27 cellular contexts compared by ENCODE assay signal in the genomic region with DNA sequence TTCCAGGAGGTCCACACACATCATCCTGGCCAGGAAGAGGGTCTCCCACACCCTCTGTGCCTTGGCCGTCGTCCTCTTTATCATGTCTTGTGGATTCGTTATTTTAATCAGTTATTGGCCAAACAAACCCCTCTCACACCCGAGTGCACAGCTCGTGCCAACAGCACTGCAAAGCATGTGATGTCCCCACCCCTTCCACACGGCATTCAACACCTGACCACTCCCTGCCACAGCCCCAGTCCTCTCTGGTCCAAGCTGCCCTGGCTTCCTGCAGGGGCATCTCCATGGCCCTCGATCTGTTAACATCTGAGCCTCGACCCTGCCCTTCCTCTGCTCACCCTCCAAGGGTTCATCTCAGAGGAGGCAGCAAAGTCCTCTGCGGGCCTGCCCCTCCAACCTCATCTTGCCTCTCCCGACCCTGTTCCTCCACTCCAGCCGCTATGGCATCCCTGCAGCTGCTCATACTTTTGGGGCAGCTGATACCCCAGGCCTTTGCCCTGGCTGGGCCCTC. TPM values are rescaled to one million over a fixed set of nuclear protein-coding genes. Genes with fewer than 3 reads are reported as not detected.
DNase-seq lines count a peak whose midpoint lies in the region; ATAC-seq and TF ChIP-seq lines count a peak whose summit lies in the region.
"Had no signal": no experiment of that assay in that cellular context is flagged by ENCODE, and none has a peak within 500 bp of the region (broad histone marks: within the 10 kb centered on the region; RNA-seq: fewer than 3 reads in every experiment).

No MANE protein-coding gene starts in this region.

- peaks cover 4% of the 10 kb centered on the region; the same call in 1 of the 2 replicates for H3F3A ChIP-seq in Loucy (ENCODE audit: low read depth)

- H3K4me3 Mint-ChIP-seq in stimulated activated naive CD8-positive, alpha-beta T cell treated with anti-CD3 and anti-CD28 coated beads, Interleukin-15, Interleukin-2, amounts not matched to agents 100 ng/mL and 50 ng/mL, for 24 hours = no peak overlapping the region
- H3K4me3 Mint-ChIP-seq in stimulated activated naive CD8-positive, alpha-beta T cell treated with anti-CD3 and anti-CD28 coated beads, Interleukin-15, amount 100 ng/mL, for 72 hours = no peak overlapping the region
- H3K4me3 Mint-ChIP-seq: activated CD8-positive, alpha-beta memory T cell treated with anti-CD3 and anti-CD28 coated beads, Interleukin-2, amount 10 ng/mL, durations not matched to agents 7 days and 5 days; activated T-helper 17 cell treated with anti-CD3 and anti-CD28 coated beads, Interleukin-2, amount 50 U/mL, for 72 hours; CD8-positive, alpha-beta T cell; stimulated activated naive B cell treated with anti-CD40 and anti-IgM and Interleukin-4, amounts not matched to agents 10 μg/mL and 1 μg/mL and 100 μg/mL, for 72 hours had no signal

- H3K27me3 ChIP-seq in Loucy (ENCODE audit: insufficient read depth, low read length, poor library complexity, severe bottlenecking) = no peaks in the 10 kb centered on the region
- H3K27me3 ChIP-seq: body of pancreas, heart left ventricle had no signal

- intact Hi-C loops in mucosa of descending colon (cut with DNase I, micrococcal nuclease) = no loop called here

- peaks cover 34% of the 10 kb centered on the region for H3K4me1 Mint-ChIP-seq in stimulated activated naive CD8-positive, alpha-beta T cell treated with anti-CD3 and anti-CD28 coated beads, Interleukin-15, Interleukin-2, amounts not matched to agents 100 ng/mL and 50 ng/mL, for 24 hours (ENCODE audit: low read depth)
- H3K4me1 Mint-ChIP-seq in stimulated activated naive CD8-positive, alpha-beta T cell treated with anti-CD3 and anti-CD28 coated beads, Interleukin-15, amount 100 ng/mL, for 72 hours = peaks cover 45% of the 10 kb centered on the region

- H3K27ac Mint-ChIP-seq in stimulated activated naive CD8-positive, alpha-beta T cell treated with anti-CD3 and anti-CD28 coated beads, Interleukin-15, Interleukin-2, amounts not matched to agents 100 ng/mL and 50 ng/mL, for 24 hours = peak overlapping the region; percentile 30
- H3K27ac Mint-ChIP-seq in stimulated activated naive CD8-positive, alpha-beta T cell treated with anti-CD3 and anti-CD28 coated beads, Interleukin-15, amount 100 ng/mL, for 72 hours = no peak overlapping the region
- H3K27ac Mint-ChIP-seq: activated CD8-positive, alpha-beta memory T cell treated with anti-CD3 and anti-CD28 coated beads, Interleukin-2, amount 10 ng/mL, durations not matched to agents 7 days and 5 days; activated T-helper 17 cell treated with anti-CD3 and anti-CD28 coated beads, Interleukin-2, amount 50 U/mL, for 72 hours; CD8-positive, alpha-beta T cell had no signal

- no peak overlapping the region for H2AFZ ChIP-seq in Loucy (ENCODE audit: low read length)

- no peaks in the 10 kb centered on the region for H3K79me2 ChIP-seq in Loucy (ENCODE audit: insufficient read depth, low read length)

- peak overlapping the region; percentile 41 for H3K9ac ChIP-seq in Loucy (ENCODE audit: low read depth, low read length, poor library complexity, severe bottlenecking)

- H4K20me1 ChIP-seq in Loucy (ENCODE audit: insufficient read depth, low read length, poor library complexity, severe bottlenecking) = no peaks in the 10 kb centered on the region

- TF ChIP-seq CTCF in Loucy (conservative IDR thresholded peaks at IDR 0.05; ENCODE audit: low read length) = no peak
- TF ChIP-seq CTCF in mucosa of descending colon (IDR thresholded peaks at IDR 0.05) = no peak

- no peaks in the 10 kb centered on the region for H3K9me2 ChIP-seq in Loucy (replicated peaks; ENCODE audit: low read depth, low read length)

- ATAC-seq in stimulated activated naive CD8-positive, alpha-beta T cell treated with anti-CD3 and anti-CD28 coated beads, Interleukin-15, amount 100 ng/mL, for 72 hours = no peak
- ATAC-seq in mucosa of descending colon = peak; percentile 68
- no peak for ATAC-seq in HG03175 (IDR thresholded peaks at IDR 0.05; ENCODE audit: unreplicated experiment)
- ATAC-seq: activated CD8-positive, alpha-beta memory T cell treated with anti-CD3 and anti-CD28 coated beads, Interleukin-2, amount 10 ng/mL, durations not matched to agents 7 days and 5 days; activated T-helper 17 cell treated with anti-CD3 and anti-CD28 coated beads, Interleukin-2, amount 50 U/mL, for 72 hours; body of pancreas; CD8-positive, alpha-beta T cell; HCT116; PC-3; stimulated activated naive B cell treated with anti-CD40 and anti-IgM and Interleukin-4, amounts not matched to agents 10 μg/mL and 1 μg/mL and 100 μg/mL, for 72 hours had no signal

- peaks cover 55% of the 10 kb centered on the region for H3K4me1 ChIP-seq in Loucy (ENCODE audit: insufficient read depth, low read length, poor library complexity, severe bottlenecking)
- peaks cover 4% of the 10 kb centered on the region for H3K4me1 ChIP-seq in mucosa of descending colon (ENCODE audit: low read depth)

- H3K27me3 Mint-ChIP-seq in stimulated activated naive CD8-positive, alpha-beta T cell treated with anti-CD3 and anti-CD28 coated beads, Interleukin-15, Interleukin-2, amounts not matched to agents 100 ng/mL and 50 ng/mL, for 24 hours = no peaks in the 10 kb centered on the region
- H3K27me3 Mint-ChIP-seq in stimulated activated naive CD8-positive, alpha-beta T cell treated with anti-CD3 and anti-CD28 coated beads, Interleukin-15, amount 100 ng/mL, for 72 hours = peaks cover 10% of the 10 kb centered on the region
- H3K27me3 Mint-ChIP-seq: activated CD8-positive, alpha-beta memory T cell treated with anti-CD3 and anti-CD28 coated beads, Interleukin-2, amount 10 ng/mL, durations not matched to agents 7 days and 5 days; activated T-helper 17 cell treated with anti-CD3 and anti-CD28 coated beads, Interleukin-2, amount 50 U/mL, for 72 hours; stimulated activated naive B cell treated with anti-CD40 and anti-IgM and Interleukin-4, amounts not matched to agents 10 μg/mL and 1 μg/mL and 100 μg/mL, for 72 hours had no signal

- no peaks in the 10 kb centered on the region for H3K9me3 Mint-ChIP-seq in stimulated activated naive CD8-positive, alpha-beta T cell treated with anti-CD3 and anti-CD28 coated beads, Interleukin-15, Interleukin-2, amounts not matched to agents 100 ng/mL and 50 ng/mL, for 24 hours
- no peaks in the 10 kb centered on the region for H3K9me3 Mint-ChIP-seq in stimulated activated naive CD8-positive, alpha-beta T cell treated with anti-CD3 and anti-CD28 coated beads, Interleukin-15, amount 100 ng/mL, for 72 hours
- H3K9me3 Mint-ChIP-seq: activated T-helper 17 cell treated with anti-CD3 and anti-CD28 coated beads, Interleukin-2, amount 50 U/mL, for 72 hours; CD8-positive, alpha-beta T cell had no signal

- H3K36me3 ChIP-seq in Loucy (ENCODE audit: insufficient read depth, low read length) (no peaks in the 10 kb centered on the region), mucosa of descending colon (ENCODE audit: low read depth) (no peaks in the 10 kb centered on the region)
- H3K36me3 ChIP-seq: heart left ventricle, thoracic aorta had no signal

- no peak for DNase-seq in stimulated activated naive CD8-positive, alpha-beta T cell treated with anti-CD3 and anti-CD28 coated beads, Interleukin-15, amount 100 ng/mL, for 72 hours
- DNase-seq in mucosa of descending colon (peak in 2 of 3 donors; percentile 51 to 56), EL (no peak), COR-L47 (lab: John Stamatoyannopoulos, UW) (no peak)
- DNase-seq: activated CD8-positive, alpha-beta memory T cell treated with anti-CD3 and anti-CD28 coated beads, Interleukin-2, amount 10 ng/mL, durations not matched to agents 7 days and 5 days; body of pancreas; CD8-positive, alpha-beta T cell; DMS53; effector memory CD4-positive, alpha-beta T cell; foreskin fibroblast; GDM1; heart left ventricle; KBM-7; mammary epithelial cell; NCI-H1436; NCI-H2107; NCI-H446; PC-3; SIG-M5; stimulated activated CD4-positive, alpha-beta T cell treated with anti-CD3 and anti-CD28 coated beads, Interleukin-2, amount 100 ng/mL, for 48 hours; stimulated activated naive B cell treated with anti-CD40 and anti-IgM and Interleukin-4, amounts not matched to agents 10 μg/mL and 1 μg/mL and 100 μg/mL, for 72 hours had no signal

- H3K9me3 ChIP-seq in Loucy (ENCODE audit: insufficient read depth, low read depth, low read length) (no peaks in the 10 kb centered on the region), mucosa of descending colon (no peaks in the 10 kb centered on the region)
- H3K9me3 ChIP-seq: body of pancreas, heart left ventricle, thoracic aorta had no signal

- H3K4me3 ChIP-seq in Loucy (ENCODE audit: low read length, poor library complexity, severe bottlenecking) (no peak overlapping the region), mucosa of descending colon (no peak overlapping the region)
- H3K4me3 ChIP-seq: body of pancreas, heart left ventricle, thoracic aorta had no signal

- H3K4me2 ChIP-seq in Loucy (ENCODE audit: low read depth, low read length, poor library complexity, severe bottlenecking) = no peak overlapping the region

- H3K36me3 Mint-ChIP-seq in stimulated activated naive CD8-positive, alpha-beta T cell treated with anti-CD3 and anti-CD28 coated beads, Interleukin-15, Interleukin-2, amounts not matched to agents 100 ng/mL and 50 ng/mL, for 24 hours (ENCODE audit: low read depth) = no peaks in the 10 kb centered on the region
- H3K36me3 Mint-ChIP-seq: activated CD8-positive, alpha-beta memory T cell treated with anti-CD3 and anti-CD28 coated beads, Interleukin-2, amount 10 ng/mL, durations not matched to agents 7 days and 5 days; CD8-positive, alpha-beta T cell; stimulated activated naive B cell treated with anti-CD40 and anti-IgM and Interleukin-4, amounts not matched to agents 10 μg/mL and 1 μg/mL and 100 μg/mL, for 72 hours had no signal

RNA-seq across cellular contexts. Expression of gene MYEOV, which starts 14.0 kb away (rescaled TPM):
- total RNA-seq in mucosa of descending colon = 1 to 10 TPM; 2.8 to 7.5 (median 6.2) TPM
- total RNA-seq: activated CD8-positive, alpha-beta memory T cell treated with anti-CD3 and anti-CD28 coated beads, Interleukin-2, amount 10 ng/mL, durations not matched to agents 7 days and 5 days had no signal

Comparison
In these comparisons a context has a peak if more than half of its experiments do, and no peak if none do; other contexts are left out.
1. DNase-seq: peak in mucosa of descending colon (2 of 3); none in stimulated activated naive CD8-positive, alpha-beta T cell treated with anti-CD3 and anti-CD28 coated beads, Interleukin-15, amount 100 ng/mL, for 72 hours (0 of 2), EL (single experiment) and COR-L47 (single experiment).